Comparison of ENCODE assay signal across 9 cellular contexts in the genomic region with DNA sequence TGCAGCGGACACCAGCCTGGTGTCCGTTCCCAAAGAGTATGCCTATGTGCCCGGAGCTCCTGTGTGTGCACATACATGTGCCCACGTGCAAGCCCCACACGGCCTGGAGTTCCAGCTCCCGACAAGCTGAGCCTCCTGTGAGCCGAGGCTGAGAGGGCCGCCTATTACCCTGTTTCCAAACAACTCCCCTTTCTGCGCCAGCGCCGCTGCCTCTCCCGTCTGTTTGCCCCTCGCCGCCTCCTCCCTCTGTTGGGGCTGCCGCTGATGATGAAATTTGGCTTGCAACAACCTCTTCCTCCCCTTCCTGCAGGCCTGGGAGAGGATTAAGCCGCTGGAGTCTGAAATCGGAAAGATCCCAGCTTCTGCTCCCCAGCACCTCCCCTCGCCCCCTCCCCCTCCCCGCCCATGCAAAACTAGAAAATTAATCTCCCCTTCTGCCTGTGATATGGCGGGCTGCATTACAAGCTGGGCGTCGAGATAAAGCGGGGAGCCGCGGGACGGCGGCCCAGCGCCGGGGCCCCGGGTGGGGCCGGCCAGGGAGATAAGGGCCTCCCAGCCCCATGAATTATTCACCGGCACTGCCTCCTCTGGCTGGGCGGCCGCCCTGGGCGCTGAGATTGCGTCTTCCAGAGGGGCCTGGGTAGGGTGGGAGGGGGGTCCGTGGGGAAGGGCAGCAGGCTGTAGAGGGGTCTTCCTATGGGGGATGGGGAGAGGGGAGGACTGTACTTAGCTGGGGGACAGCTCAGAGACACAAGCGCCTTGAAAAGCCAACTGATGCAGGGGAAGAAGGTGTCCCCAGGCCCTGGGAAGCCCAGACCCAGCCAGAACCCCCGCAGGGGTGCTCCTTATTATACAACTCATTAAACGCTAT. TPM values are rescaled to one million over a fixed set of nuclear protein-coding genes. Genes with fewer than 3 reads are reported as not detected.
A peak's percentile ranks its signal among the peaks of the same experiment; 100 is the strongest.
DNase-seq lines count a peak whose midpoint lies in the region; TF ChIP-seq lines count a peak whose summit lies in the region.
"Had no signal": no experiment of that assay in that cellular context is flagged by ENCODE, and none has a peak within 500 bp of the region (broad histone marks: within the 10 kb centered on the region; RNA-seq: fewer than 3 reads in every experiment).

No MANE protein-coding gene starts in this region.

- H4K8ac ChIP-seq in trophoblast cell (ENCODE audit: low read depth, low read length) = no peak overlapping the region

- peak; percentile 39 for DNase-seq in EH (ENCODE audit: low read depth)
- peak; percentile 96 for DNase-seq in OCI-M1 (lab: John Stamatoyannopoulos, UW)
- peak; percentile 47 to 79 for DNase-seq in foreskin fibroblast
- DNase-seq in trophoblast cell = peak in 1 of 2 donors; percentile 14
- no peak for DNase-seq in HCEC 1CT
- DNase-seq in NCI-H187 treated with DMSO at 0.1 percent for 48 hours (lab: John Stamatoyannopoulos, UW) = no peak
- DNase-seq in NCI-H1417 treated with DMSO at 0.1 percent for 48 hours (lab: John Stamatoyannopoulos, UW) = no peak
- no peak for DNase-seq in stimulated activated naive CD4-positive, alpha-beta T cell (lab: John Stamatoyannopoulos, UW)
- DNase-seq: T-cell had no signal

- peak overlapping the region; percentile 50 for H3K9ac ChIP-seq in trophoblast cell (ENCODE audit: low read length)

- no peak for TF ChIP-seq CTCF in foreskin fibroblast (IDR thresholded peaks at IDR 0.05; ENCODE audit: low read depth, low read length)

- no peak overlapping the region for H4K91ac ChIP-seq in trophoblast cell (ENCODE audit: low read depth, low read length)

- H4K12ac ChIP-seq in trophoblast cell (ENCODE audit: low read depth, low read length) = no peak overlapping the region

- H2BK5ac ChIP-seq in trophoblast cell (ENCODE audit: low read depth, low read length, poor library complexity) = no peak overlapping the region

- H2AK5ac ChIP-seq in trophoblast cell (ENCODE audit: low read length) = no peak overlapping the region

- no peak overlapping the region for H3K23ac ChIP-seq in trophoblast cell (ENCODE audit: low read length)

- H3K4me1 ChIP-seq in trophoblast cell (ENCODE audit: control insufficient read depth in 1 of 2, insufficient read depth in 2 of 2, low read length in 2 of 2) = peaks cover 6 to 8% of the 10 kb centered on the region in 2 experiments

- peak overlapping the region; percentile 75 for H3K4me2 ChIP-seq in trophoblast cell (ENCODE audit: low read length)

- H3K9me3 ChIP-seq in trophoblast cell (ENCODE audit: insufficient read depth, low read depth, low read length) = no peaks in the 10 kb centered on the region

- no peaks in the 10 kb centered on the region for H3K79me1 ChIP-seq in trophoblast cell (ENCODE audit: low read length)

- WGBS in trophoblast cell (ENCODE audit: extremely low coverage, insufficient coverage, insufficient read length) = no CpG with 5 or more reads among the region's 40 CpGs

- no peak overlapping the region for H2BK12ac ChIP-seq in trophoblast cell (ENCODE audit: low read length)

- no peaks in the 10 kb centered on the region for H3K79me2 ChIP-seq in trophoblast cell (ENCODE audit: control insufficient read depth, insufficient read depth, low read length, poor library complexity)

- no peak overlapping the region for H2BK120ac ChIP-seq in trophoblast cell (ENCODE audit: insufficient read depth, low read length, poor library complexity)

- H3K27me3 ChIP-seq in trophoblast cell (ENCODE audit: insufficient read depth, low read length) = no peaks in the 10 kb centered on the region

- H3K14ac ChIP-seq in trophoblast cell (ENCODE audit: low read length) = peak overlapping the region; percentile 39

- H3K36me3 ChIP-seq in trophoblast cell (ENCODE audit: control insufficient read depth in 1 of 2, insufficient read depth in 2 of 2, low read length in 2 of 2) = no peaks in the 10 kb centered on the region

- peak overlapping the region; percentile 43 for H2AFZ ChIP-seq in trophoblast cell (ENCODE audit: insufficient read depth, low read length, poor library complexity)

- no peak overlapping the region for H3K27ac ChIP-seq in trophoblast cell (ENCODE audit: low read depth, low read length)

- no peak overlapping the region for H3K4ac ChIP-seq in trophoblast cell (ENCODE audit: low read depth, low read length)

- H3K4me3 ChIP-seq in foreskin fibroblast (ENCODE audit: low read depth in 1 of 2, low read length in 2 of 2) (peak overlapping the region; percentile 31 to 39), trophoblast cell (ENCODE audit: low read depth, low read length) (peak overlapping the region; percentile 37)

- no peak overlapping the region for H3K18ac ChIP-seq in trophoblast cell (ENCODE audit: low read length)

RNA-seq across cellular contexts. Expression of gene ASIC1, which starts 6.8 kb away (rescaled TPM):
- 0.44 and 0.62 TPM in 2 replicates for polyA plus RNA-seq in trophoblast cell (2013)

RNA-seq across cellular contexts. Expression of gene RACGAP1, which starts 25.4 kb away (rescaled TPM):
- 34.8 and 37.0 TPM in 2 replicates for polyA plus RNA-seq in trophoblast cell (2013)

RNA-seq across cellular contexts. Expression of gene SMARCD1, which starts 34.5 kb away (rescaled TPM):
- 42.7 and 44.2 TPM in 2 replicates for polyA plus RNA-seq in trophoblast cell (2013)

RNA-seq across cellular contexts. Expression of gene GPD1, which starts 53.2 kb away (rescaled TPM):
- 0.07 and 0.10 TPM in 2 replicates for polyA plus RNA-seq in trophoblast cell (2013)

Comparison
In these comparisons a context has a peak if more than half of its experiments do, and no peak if none do; other contexts are left out.
1. DNase-seq: peak in EH (single experiment), OCI-M1 (single experiment) and foreskin fibroblast (2 of 2); none in HCEC 1CT (single experiment), NCI-H187 treated with DMSO at 0.1 percent for 48 hours (single experiment), NCI-H1417 treated with DMSO at 0.1 percent for 48 hours (single experiment) and stimulated activated naive CD4-positive, alpha-beta T cell (0 of 6).